Comparison of ENCODE assay signal across 8 cellular contexts in genomic region chr17:50721194-50722010, GRCh38. TPM values are rescaled to one million over a fixed set of nuclear protein-coding genes. Genes with fewer than 3 reads are reported as not detected.
DNase-seq lines count a peak whose midpoint lies in the region; ATAC-seq and TF ChIP-seq lines count a peak whose summit lies in the region.

No MANE protein-coding gene starts in this region.

- CTCF ChIA-PET in SK-N-SH (lab: Yijun Ruan, JAX) = interaction anchor here (0.6 to 1.6 kb wide), 3 partner anchors 19 to 91 kb away, joined by 3 to 5 read pairs (median 4); no protein-coding TSS in a partner anchor

- intact Hi-C loops in prostate gland (cut with DNase I) = no loop called here

- TF ChIP-seq RAD21 in SK-N-SH (IDR thresholded peaks at IDR 0.05; ENCODE audit: low read length) = no peak

- H3K27ac ChIP-seq in SK-N-SH (ENCODE audit: low read depth in 2 of 2, low read length in 1 of 2) (peak overlapping the region; percentile 9 to 98; a peak in 2 of 4 replicates), RWPE2 (ENCODE audit: poor library complexity, severe bottlenecking) (peak overlapping the region; percentile 75), prostate gland (peak overlapping the region in 1 of 2 donors; percentile 99)

- no peak overlapping the region for H2AFZ ChIP-seq in SK-N-SH (ENCODE audit: low read depth)

- H3K9me3 ChIP-seq in SK-N-SH (no peaks in the 10 kb centered on the region), RWPE2 (ENCODE audit: severe bottlenecking) (no peaks in the 10 kb centered on the region), prostate gland (no peaks in the 10 kb centered on the region)

- peaks cover 13% of the 10 kb centered on the region for H3F3A ChIP-seq in SK-N-SH (replicated peaks; ENCODE audit: insufficient read depth)

- no peaks in the 10 kb centered on the region for H3K9me2 ChIP-seq in SK-N-SH

- no peaks in the 10 kb centered on the region for H3K27me3 ChIP-seq in SK-N-SH (ENCODE audit: insufficient read depth)
- H3K27me3 ChIP-seq in RWPE2 (ENCODE audit: insufficient read depth, poor library complexity, severe bottlenecking) = no peaks in the 10 kb centered on the region
- no peaks in the 10 kb centered on the region for H3K27me3 ChIP-seq in prostate gland (replicated peaks; ENCODE audit: insufficient read depth)

- H4K20me1 ChIP-seq in SK-N-SH (ENCODE audit: insufficient read depth) = peaks cover 67% of the 10 kb centered on the region

- peak overlapping the region; percentile 72 for H3K4me2 ChIP-seq in SK-N-SH

- TF ChIP-seq CTCF in SK-N-SH (IDR thresholded peaks at IDR 0.05) = no peak
- no peak for TF ChIP-seq CTCF in RWPE2 (IDR thresholded peaks at IDR 0.05; ENCODE audit: poor library complexity, severe bottlenecking)
- TF ChIP-seq CTCF in epithelial cell of esophagus (IDR thresholded peaks at IDR 0.05; ENCODE audit: insufficient read depth, low read depth, low read length, missing control alignments) = no peak
- no peak for TF ChIP-seq CTCF in prostate gland (IDR thresholded peaks at IDR 0.05)

- H3K36me3 ChIP-seq in SK-N-SH (replicated peaks in 1 of 2; ENCODE audit: control insufficient read depth in 1 of 2, insufficient read depth in 2 of 2, low read length in 1 of 2) (peaks cover 2 to 8% of the 10 kb centered on the region in 2 experiments), RWPE2 (ENCODE audit: low read depth) (peaks cover 36% of the 10 kb centered on the region), prostate gland (no peaks in the 10 kb centered on the region)

- H3K4me3 ChIP-seq in SK-N-SH (ENCODE audit: low read depth in 2 of 2, low read length in 1 of 2) (peak overlapping the region; percentile 68 to 86), RWPE2 (ENCODE audit: severe bottlenecking) (peak overlapping the region; percentile 61), epithelial cell of esophagus (ENCODE audit: low read length) (peak overlapping the region; percentile 94), prostate gland (peak overlapping the region; percentile 82 to 93)

- peaks cover 4 to 6% of the 10 kb centered on the region in 2 experiments; a peak in 2 of 4 replicates for H3K4me1 ChIP-seq in SK-N-SH (ENCODE audit: control insufficient read depth in 1 of 2, insufficient read depth in 2 of 2, low read depth in 1 of 2, low read length in 1 of 2)
- peaks cover 18% of the 10 kb centered on the region for H3K4me1 ChIP-seq in RWPE2 (ENCODE audit: insufficient read depth, poor library complexity, severe bottlenecking)
- peaks cover 3% of the 10 kb centered on the region for H3K4me1 ChIP-seq in prostate gland (replicated peaks)

- ATAC-seq in SK-N-SH treated with all-trans-retinoic acid at 6 μM for 48 hours (no peak), RWPE2 (ENCODE audit: low read depth) (no peak), esophagus mucosa (no peak)

- DNase-seq in SK-N-SH (peak; percentile 56), RWPE2 (ENCODE audit: low spot score) (no peak), epithelial cell of esophagus (ENCODE audit: low read depth) (peak; percentile 42), prostate gland (ENCODE audit: low spot score) (no peak), SHP77 (lab: John Stamatoyannopoulos, UW) (no peak), HuH-7 (ENCODE audit: low spot score) (no peak)

- TF ChIP-seq POLR2A in prostate gland (IDR thresholded peaks at IDR 0.05) = no peak

- peak overlapping the region; percentile 95 for H3K9ac ChIP-seq in SK-N-SH

- 10% methylated on average over 7 of the region's 7 CpGs for WGBS in SK-N-SH (ENCODE audit: low lambda C conversion rate)
- 10% methylated on average over 7 of the region's 7 CpGs for WGBS in prostate gland

- TF ChIP-seq EP300 in SK-N-SH (IDR thresholded peaks at IDR 0.05; ENCODE audit: borderline replicate concordance in 1 of 2, low read depth in 1 of 2, low read length in 1 of 2) = no peak

- POLR2A ChIA-PET in SK-N-SH (lab: Yijun Ruan, JAX) = no interaction called here

- peaks cover 70% of the 10 kb centered on the region for H3K79me2 ChIP-seq in SK-N-SH (ENCODE audit: insufficient read depth)

TF ChIP-seq in SK-N-SH, 30 proteins besides CTCF, POLR2A, EP300 and RAD21:
- TF ChIP-seq NRF1 (IDR thresholded peaks at IDR 0.05; ENCODE audit: low read depth, low read length) (no peak), EZH2phosphoT487 (IDR thresholded peaks at IDR 0.05; ENCODE audit: borderline replicate concordance, low read depth) (no peak), GABPA (IDR thresholded peaks at IDR 0.05; ENCODE audit: low read depth) (peak; percentile 74), POLR2AphosphoS5 (IDR thresholded peaks at IDR 0.05; ENCODE audit: low read depth, low read length) (no peak), IRF3 (IDR thresholded peaks at IDR 0.05; ENCODE audit: low read depth, low read length) (no peak), TEAD4 (IDR thresholded peaks at IDR 0.05; ENCODE audit: borderline replicate concordance, insufficient read depth) (no peak), MXI1 (IDR thresholded peaks at IDR 0.05; ENCODE audit: low read depth, low read length) (peak; percentile 91), PBX3 (IDR thresholded peaks at IDR 0.05) (no peak), TCF12 (IDR thresholded peaks at IDR 0.05) (no peak), FOSL2 (IDR thresholded peaks at IDR 0.05; ENCODE audit: borderline replicate concordance, low read depth) (no peak), SMC3 (IDR thresholded peaks at IDR 0.05; ENCODE audit: low read depth, low read length) (no peak)

TF ChIP-seq in SK-N-SH treated with all-trans-retinoic acid at 6 μM for 48 hours, 23 proteins besides CTCF, POLR2A, EP300 and RAD21 (continues in another document):
- TF ChIP-seq RARB (CRISPR knock-in tag; IDR thresholded peaks at IDR 0.05) (no peak), ESRRG (CRISPR knock-in tag; IDR thresholded peaks at IDR 0.05) (no peak), ZNF8 (CRISPR knock-in tag; IDR thresholded peaks at IDR 0.05) (no peak), CSRNP3 (CRISPR knock-in tag; IDR thresholded peaks at IDR 0.05) (no peak), CREB5 (CRISPR knock-in tag; IDR thresholded peaks at IDR 0.05; ENCODE audit: low read depth) (no peak), SNAI2 (CRISPR knock-in tag; IDR thresholded peaks at IDR 0.05) (no peak), GLIS3 (CRISPR knock-in tag; IDR thresholded peaks at IDR 0.05) (no peak), OSR1 (CRISPR knock-in tag; IDR thresholded peaks at IDR 0.05) (no peak), ZNF565 (CRISPR knock-in tag; conservative IDR thresholded peaks at IDR 0.05; ENCODE audit: low read depth) (no peak), TOX (CRISPR knock-in tag; IDR thresholded peaks at IDR 0.05; ENCODE audit: borderline replicate concordance) (no peak), ZNF70 (CRISPR knock-in tag; IDR thresholded peaks at IDR 0.05) (no peak)

RNA-seq across cellular contexts. Expression of gene LUC7L3, which starts 2.0 kb away (rescaled TPM):
- polyA plus RNA-seq in SK-N-SH (2012; rRNA removed) = 154 and 164 TPM in 2 replicates
- polyA plus RNA-seq in SK-N-SH (2012; cell fraction: cytosol; rRNA removed) = 52.9 and 60.7 TPM in 2 replicates
- 1,155 and 1,243 TPM in 2 replicates for polyA plus RNA-seq in SK-N-SH (2012; cell fraction: nucleus; rRNA removed)
- total RNA-seq in prostate gland (100 to 1,000 TPM in 1 of 2 donors, 10 to 100 TPM in 1; 45.4 to 234 TPM), esophagus mucosa (43.6 TPM)

RNA-seq across cellular contexts. Expression of gene ANKRD40, which starts 13.7 kb away (rescaled TPM):
- 33.6 and 46.3 TPM in 2 replicates for polyA plus RNA-seq in SK-N-SH (2012; rRNA removed)
- polyA plus RNA-seq in SK-N-SH (2012; cell fraction: cytosol; rRNA removed) = 43.8 and 47.2 TPM in 2 replicates
- polyA plus RNA-seq in SK-N-SH (2012; cell fraction: nucleus; rRNA removed) = 20.8 and 38.1 TPM in 2 replicates
- 10 to 100 TPM; 31.2 to 36.0 TPM for total RNA-seq in prostate gland
- total RNA-seq in esophagus mucosa = 15.9 TPM

RNA-seq across cellular contexts. Expression of gene ANKRD40CL, which starts 45.9 kb away (rescaled TPM):
- polyA plus RNA-seq in SK-N-SH (2012; rRNA removed) = not detected in 2 replicates
- polyA plus RNA-seq in SK-N-SH (2012; cell fraction: cytosol; rRNA removed) = not detected in 2 replicates
- polyA plus RNA-seq in SK-N-SH (2012; cell fraction: nucleus; rRNA removed) = not detected in 2 replicates
- not detected for total RNA-seq in prostate gland
- total RNA-seq in esophagus mucosa = not detected

Comparison
In these comparisons a context has a peak if more than half of its experiments do, and no peak if none do; other contexts are left out.
1. DNase-seq: peak in SK-N-SH (single experiment) and epithelial cell of esophagus (single experiment); none in RWPE2 (single experiment), prostate gland (single experiment), SHP77 (0 of 2) and HuH-7 (single experiment).
2. Peak in every context shown above with its lines, with median percentiles within 50 percentile points of each other: H3K4me3 ChIP-seq.